In genomic region chr9:65430221-65430620, GRCh38 we compare ENCODE assay signal across 5 cellular contexts.
"Had no signal": no experiment of that assay in that cellular context is flagged by ENCODE, and none has a peak within 500 bp of the region (broad histone marks: within the 10 kb centered on the region; RNA-seq: fewer than 3 reads in every experiment).

No MANE protein-coding gene starts in this region.

- DNase-seq: IMR-90, KBM-7, KG1 had no signal

- H3K4me3 ChIP-seq: K562 had no signal

- H3K27ac ChIP-seq: HL-60 had no signal
